ENCODE assay signal across 8 cellular contexts in the genomic region with DNA sequence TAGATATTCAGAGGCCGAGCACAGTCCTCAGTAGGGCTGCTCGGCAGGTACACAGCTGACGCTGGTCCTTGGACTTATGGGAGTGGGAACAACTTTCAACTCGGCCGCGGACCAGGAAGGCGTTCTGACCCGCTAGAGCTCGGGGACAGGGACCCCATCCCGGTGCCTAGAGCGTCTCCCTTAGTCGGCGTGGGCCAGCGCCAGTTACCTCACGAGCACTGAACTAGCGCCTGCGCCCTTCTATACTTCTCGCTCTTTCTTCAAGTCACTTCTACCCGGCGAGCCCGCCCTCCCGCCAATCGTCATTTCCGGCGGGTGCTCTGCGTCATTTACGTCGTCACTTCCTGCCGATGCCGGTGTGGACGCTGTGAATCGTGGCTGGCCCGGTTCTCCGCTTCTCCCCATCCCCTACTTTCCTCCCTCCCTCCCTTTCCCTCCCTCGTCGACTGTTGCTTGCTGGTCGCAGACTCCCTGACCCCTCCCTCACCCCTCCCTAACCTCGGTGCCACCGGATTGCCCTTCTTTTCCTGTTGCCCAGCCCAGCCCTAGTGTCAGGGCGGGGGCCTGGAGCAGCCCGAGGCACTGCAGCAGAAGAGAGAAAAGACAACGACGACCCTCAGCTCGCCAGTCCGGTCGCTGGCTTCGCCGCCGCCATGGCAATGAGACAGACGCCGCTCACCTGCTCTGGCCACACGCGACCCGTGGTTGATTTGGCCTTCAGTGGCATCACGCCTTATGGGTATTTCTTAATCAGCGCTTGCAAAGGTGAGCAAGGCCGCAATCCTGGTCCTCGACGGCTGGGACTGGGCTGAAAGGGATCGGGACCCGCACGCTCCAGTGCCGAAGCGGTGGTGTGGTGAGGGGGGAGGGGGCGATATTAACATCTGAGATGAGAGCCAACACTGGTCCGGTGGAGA. TPM values are rescaled to one million over a fixed set of nuclear protein-coding genes. Genes with fewer than 3 reads are reported as not detected.
DNase-seq lines count a peak whose midpoint lies in the region; ATAC-seq and TF ChIP-seq lines count a peak whose summit lies in the region.

A gene with protein sequence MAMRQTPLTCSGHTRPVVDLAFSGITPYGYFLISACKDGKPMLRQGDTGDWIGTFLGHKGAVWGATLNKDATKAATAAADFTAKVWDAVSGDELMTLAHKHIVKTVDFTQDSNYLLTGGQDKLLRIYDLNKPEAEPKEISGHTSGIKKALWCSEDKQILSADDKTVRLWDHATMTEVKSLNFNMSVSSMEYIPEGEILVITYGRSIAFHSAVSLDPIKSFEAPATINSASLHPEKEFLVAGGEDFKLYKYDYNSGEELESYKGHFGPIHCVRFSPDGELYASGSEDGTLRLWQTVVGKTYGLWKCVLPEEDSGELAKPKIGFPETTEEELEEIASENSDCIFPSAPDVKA (plus strand): TSS at position 333 of the 917 bp plus-strand sequence. CDS start 321 bp downstream, at position 654.

- H3K9me3 Mint-ChIP-seq in activated naive CD4-positive, alpha-beta T cell treated with anti-CD3 and anti-CD28 coated beads, Interleukin-2, amount 50 U/mL, for 72 hours: peaks cover 0 to 4% of the 10 kb centered on the region in 2 donors

- H3K27ac Mint-ChIP-seq in activated naive CD4-positive, alpha-beta T cell treated with anti-CD3 and anti-CD28 coated beads, Interleukin-2, amount 50 U/mL, for 72 hours: peak within 1 kb of the TSS; percentile 96 to 98

- peak; percentile 98 for TF ChIP-seq POLR2A in testis (IDR thresholded peaks at IDR 0.05)

- intact Hi-C loops in testis (cut with DNase I; ENCODE audit: low total_unique reads): no loop called here

- H3K27ac ChIP-seq in testis: peak within 1 kb of the TSS; percentile 93 to 96

- no peaks in the 10 kb centered on the region for H3K27me3 ChIP-seq in testis

- TF ChIP-seq CTCF in omental fat pad (IDR thresholded peaks at IDR 0.05): no peak
- no peak for TF ChIP-seq CTCF in testis (IDR thresholded peaks at IDR 0.05)

- H3K4me1 ChIP-seq in testis: peaks cover 10% of the 10 kb centered on the region

- no peaks in the 10 kb centered on the region for H3K9me3 ChIP-seq in testis

- DNase-seq in NCI-H1092 treated with DMSO at 0.1 percent for 48 hours (lab: John Stamatoyannopoulos, UW) (peak; percentile 97), SKM-1 (lab: John Stamatoyannopoulos, UW; ENCODE audit: unreplicated experiment) (peak; percentile 64), glomerular endothelial cell (ENCODE audit: extremely low read depth, low read depth, low spot score) (peak; percentile 82), omental fat pad (ENCODE audit: low spot score) (peak; percentile 92), testis (peak; percentile 99)
- DNase-seq in activated naive CD4-positive, alpha-beta T cell treated with anti-CD3 and anti-CD28 coated beads, Interleukin-2, amount 50 U/mL, for 72 hours (ENCODE audit: low spot score in 2 of 2): peak; percentile 93 to 95

- 1% methylated on average over 59 to 66 of the region's 66 CpGs for WGBS in testis, 2 donors

- peaks cover 37% of the 10 kb centered on the region in 2 donors for H3K36me3 Mint-ChIP-seq in activated naive CD4-positive, alpha-beta T cell treated with anti-CD3 and anti-CD28 coated beads, Interleukin-2, amount 50 U/mL, for 72 hours

- H3K4me3 ChIP-seq in GM08714 (ENCODE audit: low read length): peak within 1 kb of the TSS; percentile 95
- peak within 1 kb of the TSS; percentile 87 to 95 for H3K4me3 ChIP-seq in testis

- H3K36me3 ChIP-seq in testis (ENCODE audit: low read depth, missing control alignments): no peaks in the 10 kb centered on the region

- peak; percentile 96 for ATAC-seq in HG02610 (IDR thresholded peaks at IDR 0.05; ENCODE audit: unreplicated experiment)
- peak; percentile 96 to 98 for ATAC-seq in activated naive CD4-positive, alpha-beta T cell treated with anti-CD3 and anti-CD28 coated beads, Interleukin-2, amount 50 U/mL, for 72 hours
- peak; percentile 98 for ATAC-seq in omental fat pad (ENCODE audit: low FRiP score)

RNA-seq across cellular contexts. Expression of the gene that starts here (rescaled TPM):
- total RNA-seq in activated naive CD4-positive, alpha-beta T cell treated with anti-CD3 and anti-CD28 coated beads, Interleukin-2, amount 50 U/mL, for 72 hours: 100 to 1,000 TPM; 107 to 136 TPM
- total RNA-seq in glomerular endothelial cell: 80.9 and 99.8 TPM in 2 replicates
- 10 to 100 TPM; 48.2 to 83.7 (median 68.1) TPM for total RNA-seq in omental fat pad
- total RNA-seq in testis: 10 to 100 TPM; 57.0 to 76.6 TPM
- 123 TPM for polyA plus RNA-seq in testis (ENCODE audit: insufficient read depth, low read depth, low replicate concordance)

Comparison
In these comparisons a context has a peak if more than half of its experiments do, and no peak if none do; other contexts are left out.
1. Peak in every context shown above with its lines: DNase-seq, ATAC-seq, H3K4me3 ChIP-seq and H3K27ac ChIP-seq.